In genomic region chr1:7839526-7839925, GRCh38 we compare ENCODE assay signal across 11 cellular contexts. TPM values are rescaled to one million over a fixed set of nuclear protein-coding genes. Genes with fewer than 3 reads are reported as not detected.
"Had no signal": no experiment of that assay in that cellular context is flagged by ENCODE, and none has a peak within 500 bp of the region (broad histone marks: within the 10 kb centered on the region; RNA-seq: fewer than 3 reads in every experiment).

No MANE protein-coding gene starts in this region.

- H3K4me1 ChIP-seq: HAP-1 had no signal

- H3K4me3 Mint-ChIP-seq: GM23338, H9, HFFc6 had no signal

- H3K4me2 ChIP-seq: GM23338 had no signal

- H3K27ac Mint-ChIP-seq: GM23338, H9, HFFc6 had no signal

- H3K4me3 ChIP-seq: GM23248, GM23338, HAP-1 had no signal

- H3K4me1 Mint-ChIP-seq: GM23338, H9 had no signal

- H2AFZ ChIP-seq: GM23248, GM23338 had no signal

- H3K9me3 ChIP-seq: HAP-1 had no signal

- DNase-seq: GM23248, GOT3, H7, H9, HCEC 1CT, HFFc6 had no signal

- ATAC-seq: GM23338, HCT116 had no signal

- H3K9ac ChIP-seq: GM23248 had no signal

- H3K27ac ChIP-seq: GM23248 had no signal

RNA-seq across cellular contexts. Expression of gene UTS2, which starts 13.3 kb away (rescaled TPM):
- total RNA-seq: GM23248, GM23338, H1, H4, H9, HFFc6 had no signal
- polyA plus RNA-seq: GM23248, GM23338, H1 had no signal
